Comparison of ENCODE assay signal across 8 cellular contexts in the genomic region with DNA sequence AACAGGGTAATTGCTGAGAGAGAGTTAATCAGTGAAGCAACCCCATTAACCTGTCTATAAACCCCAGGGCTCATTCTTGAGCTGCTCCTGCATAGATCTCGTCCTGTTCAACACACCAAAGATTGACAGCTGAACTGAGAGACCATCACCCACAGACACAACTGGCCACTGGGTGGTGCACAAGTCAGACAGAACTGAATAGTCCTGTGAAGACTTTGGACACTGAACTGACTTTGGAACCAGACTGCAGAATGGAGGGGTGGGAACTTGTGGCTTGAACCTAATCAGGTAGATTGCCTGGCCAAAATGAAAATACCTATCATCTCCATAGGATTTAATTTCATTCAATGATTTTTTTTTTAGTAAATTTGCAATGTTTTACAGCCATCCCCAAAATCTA. TPM values are rescaled to one million over a fixed set of nuclear protein-coding genes. Genes with fewer than 3 reads are reported as not detected.
DNase-seq lines count a peak whose midpoint lies in the region; ATAC-seq and TF ChIP-seq lines count a peak whose summit lies in the region.
"Not testable (repeated sequence)": the region's sequence is repeated elsewhere in the genome, so short reads cannot be mapped to it uniquely, and the experiment has no call there.

No MANE protein-coding gene starts in this region.

- H2BK120ac ChIP-seq in IMR-90 (ENCODE audit: low read depth, low read length), result not testable (repeated sequence)

- H3K4ac ChIP-seq in IMR-90 (ENCODE audit: low read depth, low read length), result not testable (repeated sequence)

- H4K91ac ChIP-seq in IMR-90 (ENCODE audit: insufficient read depth, low read depth, low read length), result not testable (repeated sequence)

- H3K4me3 Mint-ChIP-seq in WTC11; effector memory CD8-positive, alpha-beta T cell; naive B cell: not testable (repeated sequence)

- not testable (repeated sequence) for H3K9ac ChIP-seq in IMR-90 (ENCODE audit: low read depth, low read length)

- BruUV-seq in IMR-90 (replicated peaks; lab: Mats Ljungman, UMichigan), result not testable (repeated sequence)

- H3K27me3 ChIP-seq in IMR-90 (ENCODE audit: control insufficient read depth, insufficient read depth, low read length), result not testable (repeated sequence)

- H2AK5ac ChIP-seq in IMR-90 (ENCODE audit: low read depth, low read length), result not testable (repeated sequence)

- H3K27ac Mint-ChIP-seq in WTC11; effector memory CD8-positive, alpha-beta T cell; naive B cell: not testable (repeated sequence)

- TF ChIP-seq POLR2A in IMR-90 (IDR thresholded peaks at IDR 0.05; ENCODE audit: low read depth, low read length), result not testable (repeated sequence)

- H3K4me2 ChIP-seq in IMR-90 (ENCODE audit: low read depth, low read length), result not testable (repeated sequence)

- CTCF ChIA-PET in IMR-90 (lab: Yijun Ruan, JAX); WTC11 (lab: Charles Lee): not testable (repeated sequence)

- not testable (repeated sequence) for H3K18ac ChIP-seq in IMR-90 (ENCODE audit: low read depth, low read length)

- not testable (repeated sequence) for H3K27me3 Mint-ChIP-seq in WTC11 (ENCODE audit: low read depth); effector memory CD8-positive, alpha-beta T cell; naive B cell

- dilution Hi-C loops in IMR-90 (cut with HindIII; ENCODE audit: low sequenced_read_pairs, unreplicated experiment), result not testable (repeated sequence)

- H3K14ac ChIP-seq in IMR-90 (replicated peaks; ENCODE audit: low read depth, low read length), result not testable (repeated sequence)

- H4K8ac ChIP-seq in IMR-90 (ENCODE audit: low read depth in 2 of 2, low read length in 2 of 2), result not testable (repeated sequence)

- H3K4me3 ChIP-seq in IMR-90 (ENCODE audit: insufficient read depth, low read depth, low read length), result not testable (repeated sequence)

- H2BK5ac ChIP-seq in IMR-90 (ENCODE audit: low read depth, low read length, poor library complexity, severe bottlenecking), result not testable (repeated sequence)

- H2BK15ac ChIP-seq in IMR-90 (ENCODE audit: low read depth, low read length), result not testable (repeated sequence)

- WGBS in IMR-90 (ENCODE audit: extremely low coverage in 2 of 2, insufficient read length in 1 of 2), 2 experiments, result no CpG with 5 or more reads among the region's 1 CpG

- H3K9me3 ChIP-seq in IMR-90 (ENCODE audit: control insufficient read depth, insufficient read depth, low read length), result not testable (repeated sequence)

- H3K9me1 ChIP-seq in IMR-90 (ENCODE audit: insufficient read depth, low read length), result not testable (repeated sequence)

- ATAC-seq in GM18873 (IDR thresholded peaks at IDR 0.05; ENCODE audit: low FRiP score, unreplicated experiment) (peak; percentile 60), GM21529 (IDR thresholded peaks at IDR 0.05; ENCODE audit: unreplicated experiment) (peak; percentile 69), HG02981 (IDR thresholded peaks at IDR 0.05; ENCODE audit: unreplicated experiment) (peak; percentile 85), IMR-90 (ENCODE audit: low read depth) (peak; percentile 74), WTC11 (peak; percentile 77), naive B cell (ENCODE audit: low read depth in 2 of 2) (peak; percentile 73 to 76)
- peak; percentile 69 for ATAC-seq in effector memory CD8-positive, alpha-beta T cell (replicated peaks)

- not testable (repeated sequence) for H4K5ac ChIP-seq in IMR-90 (ENCODE audit: low read depth, low read length)

- intact Hi-C loops in IMR-90 (cut with micrococcal nuclease), result not testable (repeated sequence)

- not testable (repeated sequence) for H3K23ac ChIP-seq in IMR-90 (ENCODE audit: low read depth, low read length)

- H2BK20ac ChIP-seq in IMR-90 (ENCODE audit: low read depth, low read length), result not testable (repeated sequence)

- H3K36me3 Mint-ChIP-seq in WTC11, naive B cell: not testable (repeated sequence)
- peaks cover 11% of the 10 kb centered on the region for H3K36me3 Mint-ChIP-seq in effector memory CD8-positive, alpha-beta T cell (ENCODE audit: insufficient read depth)

- not testable (repeated sequence) for TF ChIP-seq RAD21 in IMR-90 (IDR thresholded peaks at IDR 0.05; ENCODE audit: low read length)

- peak; percentile 30 for TF ChIP-seq CTCF in 22Rv1 (IDR thresholded peaks at IDR 0.05)
- TF ChIP-seq CTCF in IMR-90 (conservative IDR thresholded peaks at IDR 0.05; ENCODE audit: low read depth, low read length); WTC11 (IDR thresholded peaks at IDR 0.05): not testable (repeated sequence)

- not testable (repeated sequence) for H2AFZ ChIP-seq in IMR-90 (replicated peaks; ENCODE audit: low read length, poor library complexity)

- POLR2A ChIA-PET in IMR-90 (lab: Charles Lee; ENCODE audit: unreplicated experiment); WTC11 (lab: Charles Lee): not testable (repeated sequence)

- not testable (repeated sequence) for H3K56ac ChIP-seq in IMR-90 (ENCODE audit: extremely low read depth, insufficient read depth, low read length)

- H3K27ac ChIP-seq in 22Rv1; IMR-90 (ENCODE audit: insufficient read depth, low read length): not testable (repeated sequence)

- H4K20me1 ChIP-seq in IMR-90 (ENCODE audit: insufficient read depth, low read length), result not testable (repeated sequence)

- H3K36me3 ChIP-seq in IMR-90 (ENCODE audit: control insufficient read depth, insufficient read depth, low read length), result not testable (repeated sequence)

- not testable (repeated sequence) for H2AK9ac ChIP-seq in IMR-90 (replicated peaks; ENCODE audit: low read depth, low read length, poor library complexity)

- in situ Hi-C loops in IMR-90 (cut with MboI; ENCODE audit: low sequenced_read_pairs), result not testable (repeated sequence)

- not testable (repeated sequence) for H3K4me1 ChIP-seq in IMR-90 (ENCODE audit: control insufficient read depth, insufficient read depth, low read length)

- H3K4me1 Mint-ChIP-seq in WTC11; effector memory CD8-positive, alpha-beta T cell (ENCODE audit: low read depth in 2 of 2); naive B cell: not testable (repeated sequence)

- not testable (repeated sequence) for H3K9me3 Mint-ChIP-seq in WTC11; effector memory CD8-positive, alpha-beta T cell; naive B cell

- not testable (repeated sequence) for DNase-seq in IMR-90; WTC11 (ENCODE audit: low spot score); effector memory CD8-positive, alpha-beta T cell; naive B cell

- H3K79me1 ChIP-seq in IMR-90 (ENCODE audit: low read depth in 1 of 2, low read length in 2 of 2), result not testable (repeated sequence)

RNA-seq across cellular contexts. Expression of a gene that starts 29.3 kb away (rescaled TPM):
- total RNA-seq in IMR-90 (2012; rRNA removed) (64.9 and 95.8 TPM in 2 replicates), WTC11 (2021) (66.8 to 90.4 TPM (median 68.9 TPM) in 3 replicates)
- polyA plus RNA-seq in IMR-90 (2012; rRNA removed) (7.3 and 9.8 TPM in 2 replicates), naive B cell (ENCODE audit: low read depth in 6 of 6) (10 to 100 TPM in 4 of 6 donors, 1 to 10 TPM in 2; 2.1 to 16.9 (median 13.6) TPM)
- polyA plus RNA-seq in IMR-90 (2012; cell fraction: cytosol; rRNA removed), result 0.77 and 1.1 TPM in 2 replicates
- 1.2 and 12.4 TPM in 2 replicates for polyA plus RNA-seq in IMR-90 (2012; cell fraction: nucleus; rRNA removed; ENCODE audit: low replicate concordance)
